ENCODE assay signal across 28 cellular contexts in genomic region chr20:7355056-7355455, GRCh38.
"Had no signal": no experiment of that assay in that cellular context is flagged by ENCODE, and none has a peak within 500 bp of the region (broad histone marks: within the 10 kb centered on the region; RNA-seq: fewer than 3 reads in every experiment).

No MANE protein-coding gene starts in this region.

- H3K27ac ChIP-seq: adrenal gland, breast epithelium, coronary artery, dorsolateral prefrontal cortex, esophagus squamous epithelium, WERI-Rb-1 had no signal

- FAIRE-seq: frontal cortex had no signal

- DNase-seq: activated B cell treated with CpG ODN at 0.5 μM for 24 hours; activated CD4-positive, alpha-beta T cell treated with anti-CD3 and anti-CD28 coated beads for 48 hours; activated CD4-positive, alpha-beta T cell treated with anti-CD3 and anti-CD28 coated beads, Interleukin-2, amount 50 U/mL, for 1 hour; activated CD4-positive, alpha-beta T cell treated with anti-CD3 and anti-CD28 coated beads, Interleukin-2, amount 50 U/mL, for 48 hours; activated CD8-positive, alpha-beta memory T cell treated with anti-CD3 and anti-CD28 coated beads, Interleukin-2, amount 10 ng/mL, durations not matched to agents 7 days and 5 days; activated CD8-positive, alpha-beta memory T cell treated with anti-CD3 and anti-CD28 coated beads, Interleukin-2, amount 50 U/mL, for 4 hours; activated CD8-positive, alpha-beta T cell treated with anti-CD3 and anti-CD28 coated beads for 36 hours; activated effector memory CD4-positive, alpha-beta T cell treated with anti-CD3 and anti-CD28 coated beads, Interleukin-2, amount 50 U/mL, for 16 hours; activated naive CD4-positive, alpha-beta T cell treated with anti-CD3 and anti-CD28 coated beads for 36 hours; activated naive CD8-positive, alpha-beta T cell treated with anti-CD3 and anti-CD28 coated beads for 36 hours; activated naive CD8-positive, alpha-beta T cell treated with anti-CD3 and anti-CD28 coated beads, Interleukin-2, amount 50 U/mL, for 24 hours; activated T-cell treated with anti-CD3 and anti-CD28 coated beads, Interleukin-2, amount 50 U/mL, for 1 hour; activated T-cell treated with anti-CD3 and anti-CD28 coated beads, Interleukin-2, amount 50 U/mL, for 48 hours; adrenal gland; amygdala; aorta; dorsolateral prefrontal cortex; effector memory CD4-positive, alpha-beta T cell; endodermal cell; esophagus squamous epithelium; head of caudate nucleus; T-cell; T-helper 9 cell; WERI-Rb-1 had no signal

- H3K36me3 ChIP-seq: adrenal gland, breast epithelium, esophagus squamous epithelium, WERI-Rb-1 had no signal

- ATAC-seq: activated CD4-positive, CD25-positive, alpha-beta regulatory T cell treated with anti-CD3 and anti-CD28 coated beads, Interleukin-2, amount 50 U/mL, for 24 hours; activated CD8-positive, alpha-beta memory T cell treated with anti-CD3 and anti-CD28 coated beads, Interleukin-2, amount 10 ng/mL, durations not matched to agents 7 days and 5 days; activated CD8-positive, alpha-beta T cell treated with anti-CD3 and anti-CD28 coated beads for 36 hours; activated naive CD8-positive, alpha-beta T cell treated with anti-CD3 and anti-CD28 coated beads, Interleukin-2, amount 50 U/mL, for 24 hours; T-cell had no signal

- H3K4me1 ChIP-seq: adrenal gland, breast epithelium, esophagus squamous epithelium had no signal

- H3K4me3 ChIP-seq: adrenal gland, breast epithelium, coronary artery, dorsolateral prefrontal cortex, esophagus squamous epithelium had no signal

- H3K27me3 ChIP-seq: adrenal gland, breast epithelium, dorsolateral prefrontal cortex, esophagus squamous epithelium had no signal
